In genomic region chr11:75578977-75579376, GRCh38 we compare ENCODE assay signal across 19 cellular contexts.
"Had no signal": no experiment of that assay in that cellular context is flagged by ENCODE, and none has a peak within 500 bp of the region (broad histone marks: within the 10 kb centered on the region; RNA-seq: fewer than 3 reads in every experiment).

No MANE protein-coding gene starts in this region.

- DNase-seq: colonic mucosa; dermis blood vessel endothelial cell; esophagus squamous epithelium; foreskin keratinocyte; immature natural killer cell; kidney; left colon; mesendoderm; naive B cell; ovary; right cardiac atrium; small intestine; stimulated activated CD4-positive, alpha-beta T cell treated with anti-CD3 and anti-CD28 coated beads, Interleukin-12 subunit alpha, Interleukin-12 subunit beta, amount 100 ng/mL, for 4 hours; stimulated activated naive CD4-positive, alpha-beta T cell treated with Interleukin-2 at 50 U/mL for 16 hours; tibial artery; upper lobe of left lung; uterus had no signal

- H3K36me3 ChIP-seq: colonic mucosa, neutrophil, ovary, uterus had no signal

- H3K4me3 ChIP-seq: colonic mucosa, esophagus squamous epithelium, ovary, suprapubic skin, tibial artery, upper lobe of left lung, uterus had no signal

- H3K4me1 ChIP-seq: uterus had no signal

- H3K27me3 ChIP-seq: foreskin keratinocyte, ovary, suprapubic skin, tibial artery, uterus had no signal

- ATAC-seq: foreskin keratinocyte, left colon, right cardiac atrium had no signal

- H3K9me3 ChIP-seq: colonic mucosa, esophagus squamous epithelium, neutrophil, ovary, suprapubic skin, tibial artery, upper lobe of left lung, uterus had no signal

- H3K27ac ChIP-seq: colonic mucosa, esophagus squamous epithelium, foreskin keratinocyte, neutrophil, ovary, suprapubic skin, tibial artery, upper lobe of left lung, uterus had no signal
